25 cellular contexts compared by ENCODE assay signal in the genomic region with DNA sequence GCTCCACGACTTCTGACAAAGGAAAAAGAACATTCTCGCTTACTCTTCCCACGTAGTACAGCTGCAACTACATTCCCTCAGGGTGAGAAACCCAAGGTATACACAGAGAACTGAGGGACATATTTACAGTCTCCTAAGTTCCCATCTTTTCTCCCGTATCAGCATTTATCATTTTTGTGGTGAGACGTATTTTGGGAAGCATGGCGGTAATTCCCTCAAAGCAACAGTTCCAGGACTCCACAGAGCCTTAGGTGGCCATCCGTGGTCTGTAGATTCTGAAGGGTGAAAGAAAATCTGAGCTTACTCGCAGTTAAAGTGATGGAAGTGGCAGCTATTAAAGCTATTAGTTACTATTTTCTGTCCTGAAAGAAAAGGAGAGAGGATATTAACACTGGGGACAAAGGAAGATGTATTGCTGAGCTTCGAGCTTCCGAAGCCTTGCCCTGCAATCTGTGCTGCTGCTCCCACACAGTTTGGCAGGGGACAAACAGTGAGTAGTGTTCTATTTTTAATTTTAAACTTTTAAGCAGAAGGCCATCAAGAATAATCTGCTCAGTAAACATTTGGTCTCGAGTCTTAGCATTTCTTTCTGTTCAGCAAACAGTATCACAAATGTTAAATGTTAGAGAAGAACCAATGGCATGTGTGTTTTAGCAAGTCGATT.
A peak's percentile ranks its signal among the peaks of the same experiment; 100 is the strongest.
DNase-seq lines count a peak whose midpoint lies in the region; ATAC-seq and TF ChIP-seq lines count a peak whose summit lies in the region.
"Had no signal": no experiment of that assay in that cellular context is flagged by ENCODE, and none has a peak within 500 bp of the region (broad histone marks: within the 10 kb centered on the region; RNA-seq: fewer than 3 reads in every experiment).

No MANE protein-coding gene starts in this region.

- no peaks in the 10 kb centered on the region for H3K4me1 ChIP-seq in mammary epithelial cell (ENCODE audit: insufficient read depth, low read length)
- H3K4me1 ChIP-seq in thoracic aorta (ENCODE audit: control insufficient read depth in 1 of 2, low read depth in 2 of 2): peaks cover 0 to 15% of the 10 kb centered on the region in 2 donors
- H3K4me1 ChIP-seq: Peyer's patch had no signal

- no peaks in the 10 kb centered on the region for H4K20me1 ChIP-seq in mammary epithelial cell (ENCODE audit: insufficient read depth, low read length)
- no peaks in the 10 kb centered on the region for H4K20me1 ChIP-seq in neural cell (ENCODE audit: insufficient read depth)

- intact Hi-C loops in left ventricle myocardium superior (cut with micrococcal nuclease) (no loop called here), Right ventricle myocardium inferior (cut with DNase I) (no loop called here), mammary epithelial cell (cut with micrococcal nuclease) (no loop called here)

- TF ChIP-seq CTCF in mammary epithelial cell (conservative IDR thresholded peaks at IDR 0.05 in 1 of 2, IDR thresholded peaks at IDR 0.05 in 1 of 2; ENCODE audit: extremely low read depth in 1 of 2, insufficient read depth in 1 of 2, low read depth in 1 of 2, low read length in 2 of 2) (no peak), neural cell (IDR thresholded peaks at IDR 0.05; ENCODE audit: poor library complexity, severe bottlenecking) (no peak), thoracic aorta (IDR thresholded peaks at IDR 0.05) (no peak)

- CTCF ChIA-PET in mammary epithelial cell (lab: Charles Lee; ENCODE audit: low non-redundant PET): no interaction called here

- in situ Hi-C loops in mammary epithelial cell (cut with MboI; ENCODE audit: low sequenced_read_pairs in 2 of 2): no loop called here

- H3K9ac ChIP-seq in mammary epithelial cell (ENCODE audit: insufficient read depth, low read length) (no peak overlapping the region), neural cell (ENCODE audit: low read length) (no peak overlapping the region)

- ATAC-seq in left ventricle myocardium superior (peak; percentile 40), Right ventricle myocardium inferior (no peak), thoracic aorta (ENCODE audit: insufficient number of reproducible peaks, low FRiP score, low read depth) (no peak), HG03378 (IDR thresholded peaks at IDR 0.05; ENCODE audit: unreplicated experiment) (no peak)
- ATAC-seq: SK-N-SH treated with all-trans-retinoic acid at 6 μM for 48 hours had no signal

- no TSS peak for BruUV-seq in mammary epithelial cell (replicated peaks; lab: Mats Ljungman, UMichigan)

- H3K9me3 ChIP-seq in mammary epithelial cell (replicated peaks; ENCODE audit: insufficient read depth, low read length): no peaks in the 10 kb centered on the region
- no peaks in the 10 kb centered on the region for H3K9me3 ChIP-seq in neural cell (ENCODE audit: low read length)
- H3K9me3 ChIP-seq in thoracic aorta: no peaks in the 10 kb centered on the region
- H3K9me3 ChIP-seq: Peyer's patch had no signal

- H2AFZ ChIP-seq in mammary epithelial cell (ENCODE audit: low read depth, low read length) (peak overlapping the region; percentile 81), neural cell (ENCODE audit: low read depth, low read length) (no peak overlapping the region)

- no peak for TF ChIP-seq RAD21 in neural cell (conservative IDR thresholded peaks at IDR 0.05)

- H3K4me3 ChIP-seq in mammary epithelial cell (replicated peaks in 1 of 3; ENCODE audit: insufficient read depth in 1 of 3, low read depth in 2 of 3, low read length in 3 of 3) (no peak overlapping the region), neural cell (ENCODE audit: low read length) (no peak overlapping the region), thoracic aorta (peak overlapping the region; percentile 1)
- H3K4me3 ChIP-seq: Peyer's patch had no signal

- no peak for TF ChIP-seq EP300 in neural cell (conservative IDR thresholded peaks at IDR 0.05; ENCODE audit: poor library complexity, severe bottlenecking)

- no peaks in the 10 kb centered on the region for H3K9me2 ChIP-seq in neural cell (ENCODE audit: insufficient read depth, low read length)

- H3K27ac ChIP-seq in mammary epithelial cell (ENCODE audit: insufficient read depth, low read depth, low read length) (no peak overlapping the region), neural cell (ENCODE audit: low read length) (no peak overlapping the region), thoracic aorta (no peak overlapping the region)
- H3K27ac ChIP-seq: Peyer's patch had no signal

- no peaks in the 10 kb centered on the region for H3F3A ChIP-seq in neural cell (ENCODE audit: insufficient read depth, low read length, poor library complexity, severe bottlenecking)

- no peak overlapping the region for H3K4me2 ChIP-seq in mammary epithelial cell (ENCODE audit: insufficient read depth, low read depth, low read length)
- H3K4me2 ChIP-seq in neural cell (ENCODE audit: low read length): no peak overlapping the region

- H3K36me3 ChIP-seq in mammary epithelial cell (ENCODE audit: insufficient read depth, low read length) (no peaks in the 10 kb centered on the region), neural cell (ENCODE audit: insufficient read depth, low read length) (no peaks in the 10 kb centered on the region), thoracic aorta (no peaks in the 10 kb centered on the region)
- H3K36me3 ChIP-seq: Peyer's patch had no signal

- WGBS in mammary epithelial cell (ENCODE audit: low coverage, missing lambda C conversion rate): 29% methylated on average over 11 of the region's 12 CpGs

- H3K27me3 ChIP-seq in mammary epithelial cell (ENCODE audit: insufficient read depth, low read length) (no peaks in the 10 kb centered on the region), neural cell (ENCODE audit: insufficient read depth, low read depth, low read length) (no peaks in the 10 kb centered on the region), thoracic aorta (replicated peaks; ENCODE audit: insufficient read depth) (no peaks in the 10 kb centered on the region)
- H3K27me3 ChIP-seq: Peyer's patch had no signal

- peak; percentile 12 for DNase-seq in left ventricle myocardium superior
- no peak for DNase-seq in Right ventricle myocardium inferior (ENCODE audit: missing footprints)
- DNase-seq in mammary epithelial cell: peak; percentile 9
- no peak for DNase-seq in thoracic aorta (ENCODE audit: low spot score)
- DNase-seq in dermis blood vessel endothelial cell: no peak
- DNase-seq in activated CD4-positive, alpha-beta T cell treated with anti-CD3 and anti-CD28 coated beads, Interleukin-2, amount 50 U/mL, for 4 hours: no peak
- DNase-seq: AML-193; C1 segment of cervical spinal cord; CD4-positive, alpha-beta memory T cell; COR-L47; DMS53; H9; HFFc6; KBM-7; MM.1S; NCI-H1048; NCI-H1417; NCI-H1694; NCI-H2081; NCI-H2227 treated with DMSO at 0.1 percent for 48 hours; NCI-H526 treated with DMSO at 0.1 percent for 48 hours; Peyer's patch had no signal

- H3K79me2 ChIP-seq in mammary epithelial cell (ENCODE audit: insufficient read depth, low read length) (no peaks in the 10 kb centered on the region), neural cell (replicated peaks; ENCODE audit: insufficient read depth, low read length) (no peaks in the 10 kb centered on the region)

- dilution Hi-C loops in mammary epithelial cell (cut with HindIII; ENCODE audit: low sequenced_read_pairs): no loop called here

TF ChIP-seq in neural cell, 6 proteins besides CTCF, POLR2A, EP300 and RAD21:
- TF ChIP-seq EZH2 (IDR thresholded peaks at IDR 0.05; ENCODE audit: borderline replicate concordance, insufficient read depth, low read length, poor library complexity, severe bottlenecking) (no peak), TAF1 (IDR thresholded peaks at IDR 0.05; ENCODE audit: low read depth) (no peak), MXI1 (conservative IDR thresholded peaks at IDR 0.05; ENCODE audit: poor library complexity, severe bottlenecking) (no peak), POLR2AphosphoS5 (IDR thresholded peaks at IDR 0.05) (peak; percentile 38), SMC3 (conservative IDR thresholded peaks at IDR 0.05; ENCODE audit: poor library complexity) (no peak)
- TF ChIP-seq, protein P1, sequence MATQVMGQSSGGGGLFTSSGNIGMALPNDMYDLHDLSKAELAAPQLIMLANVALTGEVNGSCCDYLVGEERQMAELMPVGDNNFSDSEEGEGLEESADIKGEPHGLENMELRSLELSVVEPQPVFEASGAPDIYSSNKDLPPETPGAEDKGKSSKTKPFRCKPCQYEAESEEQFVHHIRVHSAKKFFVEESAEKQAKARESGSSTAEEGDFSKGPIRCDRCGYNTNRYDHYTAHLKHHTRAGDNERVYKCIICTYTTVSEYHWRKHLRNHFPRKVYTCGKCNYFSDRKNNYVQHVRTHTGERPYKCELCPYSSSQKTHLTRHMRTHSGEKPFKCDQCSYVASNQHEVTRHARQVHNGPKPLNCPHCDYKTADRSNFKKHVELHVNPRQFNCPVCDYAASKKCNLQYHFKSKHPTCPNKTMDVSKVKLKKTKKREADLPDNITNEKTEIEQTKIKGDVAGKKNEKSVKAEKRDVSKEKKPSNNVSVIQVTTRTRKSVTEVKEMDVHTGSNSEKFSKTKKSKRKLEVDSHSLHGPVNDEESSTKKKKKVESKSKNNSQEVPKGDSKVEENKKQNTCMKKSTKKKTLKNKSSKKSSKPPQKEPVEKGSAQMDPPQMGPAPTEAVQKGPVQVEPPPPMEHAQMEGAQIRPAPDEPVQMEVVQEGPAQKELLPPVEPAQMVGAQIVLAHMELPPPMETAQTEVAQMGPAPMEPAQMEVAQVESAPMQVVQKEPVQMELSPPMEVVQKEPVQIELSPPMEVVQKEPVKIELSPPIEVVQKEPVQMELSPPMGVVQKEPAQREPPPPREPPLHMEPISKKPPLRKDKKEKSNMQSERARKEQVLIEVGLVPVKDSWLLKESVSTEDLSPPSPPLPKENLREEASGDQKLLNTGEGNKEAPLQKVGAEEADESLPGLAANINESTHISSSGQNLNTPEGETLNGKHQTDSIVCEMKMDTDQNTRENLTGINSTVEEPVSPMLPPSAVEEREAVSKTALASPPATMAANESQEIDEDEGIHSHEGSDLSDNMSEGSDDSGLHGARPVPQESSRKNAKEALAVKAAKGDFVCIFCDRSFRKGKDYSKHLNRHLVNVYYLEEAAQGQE (IDR thresholded peaks at IDR 0.05; ENCODE audit: borderline replicate concordance): peak; percentile 67

Comparison
In these comparisons a context has a peak if more than half of its experiments do, and no peak if none do; other contexts are left out.
1. DNase-seq: peak in left ventricle myocardium superior (single experiment) and mammary epithelial cell (single experiment); none in Right ventricle myocardium inferior (single experiment), thoracic aorta (single experiment), dermis blood vessel endothelial cell (single experiment) and activated CD4-positive, alpha-beta T cell treated with anti-CD3 and anti-CD28 coated beads, Interleukin-2, amount 50 U/mL, for 4 hours (0 of 2).